ENCODE assay signal across 29 cellular contexts in the genomic region with DNA sequence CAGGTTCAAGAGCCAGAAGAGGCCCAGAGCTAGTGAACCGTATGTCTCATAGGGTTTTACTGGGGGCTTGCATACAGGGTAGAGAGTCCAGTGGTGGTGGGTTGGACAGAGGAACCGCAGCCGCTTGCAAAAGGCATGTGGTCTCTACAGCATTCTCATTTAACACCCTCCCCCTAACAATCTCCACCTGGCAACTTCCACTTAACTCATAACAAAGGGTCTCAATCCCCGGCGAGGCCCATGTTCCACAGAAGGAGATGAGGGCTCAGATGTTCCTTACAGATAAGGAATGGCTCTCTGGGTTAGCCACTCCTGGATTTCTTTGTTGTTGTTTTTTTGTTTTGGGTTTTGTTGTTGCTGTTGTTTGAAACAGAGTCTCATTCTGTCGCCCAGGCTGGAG.
"Had no signal": no experiment of that assay in that cellular context is flagged by ENCODE, and none has a peak within 500 bp of the region (broad histone marks: within the 10 kb centered on the region; RNA-seq: fewer than 3 reads in every experiment).

No MANE protein-coding gene starts in this region.

- H3K9me3 Mint-ChIP-seq: nephron; stimulated activated naive CD8-positive, alpha-beta T cell treated with anti-CD3 and anti-CD28 coated beads, Interleukin-15, amount 100 ng/mL, for 72 hours had no signal

- H3K4me1 ChIP-seq: prostate gland had no signal

- H3K27ac ChIP-seq: coronary artery, epithelial cell of prostate, gastrocnemius medialis, prostate gland, right atrium auricular region, suprapubic skin, transverse colon, upper lobe of right lung, uterus had no signal

- H3K27me3 Mint-ChIP-seq: effector memory CD8-positive, alpha-beta T cell; naive thymus-derived CD4-positive, alpha-beta T cell; stimulated activated naive CD8-positive, alpha-beta T cell treated with anti-CD3 and anti-CD28 coated beads, Interleukin-15, amount 100 ng/mL, for 72 hours had no signal

- H3K36me3 ChIP-seq: gastrocnemius medialis, prostate gland, right atrium auricular region, suprapubic skin, transverse colon, upper lobe of right lung, uterus had no signal

- H3K4me3 Mint-ChIP-seq: effector memory CD8-positive, alpha-beta T cell; naive thymus-derived CD4-positive, alpha-beta T cell; nephron; stimulated activated naive CD8-positive, alpha-beta T cell treated with anti-CD3 and anti-CD28 coated beads, Interleukin-15, amount 100 ng/mL, for 72 hours had no signal

- H3K4me3 ChIP-seq: coronary artery, gastrocnemius medialis, lung, prostate gland, right atrium auricular region, smooth muscle cell, suprapubic skin, transverse colon, upper lobe of right lung, uterus had no signal

- H3K9me3 ChIP-seq: gastrocnemius medialis, prostate gland, right atrium auricular region, suprapubic skin, transverse colon, upper lobe of right lung, uterus had no signal

- DNase-seq: dermis blood vessel endothelial cell; effector memory CD8-positive, alpha-beta T cell; foreskin fibroblast; gastrocnemius medialis; head of caudate nucleus; mesenchymal stem cell; midbrain; naive thymus-derived CD4-positive, alpha-beta T cell; nucleus accumbens; stimulated activated CD4-positive, alpha-beta T cell treated with anti-CD3 and anti-CD28 coated beads, Interleukin-12 subunit alpha, Interleukin-12 subunit beta, amount 100 ng/mL, for 4 hours; stimulated activated CD4-positive, alpha-beta T cell treated with anti-CD3 and anti-CD28 coated beads, Interleukin-1b, Interleukin-23, amount 100 ng/mL, for 48 hours; stimulated activated CD4-positive, alpha-beta T cell treated with anti-CD3 and anti-CD28 coated beads, Interleukin-4, amount 100 ng/mL, for 1 hour; stimulated activated CD8-positive, alpha-beta memory T cell treated with anti-CD3 and anti-CD28 coated beads, Interleukin-4, amount 100 ng/mL, for 48 hours; stimulated activated naive CD4-positive, alpha-beta T cell; stimulated activated naive CD8-positive, alpha-beta T cell treated with anti-CD3 and anti-CD28 coated beads, Interleukin-15, amount 100 ng/mL, for 72 hours; transverse colon; upper lobe of right lung; uterus had no signal

- H3K27ac Mint-ChIP-seq: effector memory CD8-positive, alpha-beta T cell; naive thymus-derived CD4-positive, alpha-beta T cell had no signal

- H3K27me3 ChIP-seq: gastrocnemius medialis, right atrium auricular region, suprapubic skin, transverse colon, upper lobe of right lung, uterus had no signal

- H3K4me2 ChIP-seq: smooth muscle cell had no signal

- ATAC-seq: effector memory CD8-positive, alpha-beta T cell; esophagus mucosa; gastrocnemius medialis; left lobe of liver; naive thymus-derived CD4-positive, alpha-beta T cell; sciatic nerve; stimulated activated naive CD8-positive, alpha-beta T cell treated with anti-CD3 and anti-CD28 coated beads, Interleukin-15, amount 100 ng/mL, for 72 hours; upper lobe of right lung had no signal
